Comparison of ENCODE assay signal across 11 cellular contexts in genomic region chr15:38555686-38556334, GRCh38. TPM values are rescaled to one million over a fixed set of nuclear protein-coding genes. Genes with fewer than 3 reads are reported as not detected.
DNase-seq lines count a peak whose midpoint lies in the region; ATAC-seq and TF ChIP-seq lines count a peak whose summit lies in the region.
"Had no signal": no experiment of that assay in that cellular context is flagged by ENCODE, and none has a peak within 500 bp of the region (broad histone marks: within the 10 kb centered on the region; RNA-seq: fewer than 3 reads in every experiment).

No MANE protein-coding gene starts in this region.

- ATAC-seq in GM19351 (IDR thresholded peaks at IDR 0.05; ENCODE audit: unreplicated experiment), result peak; percentile 43
- peak; percentile 14 for ATAC-seq in T-helper 17 cell
- no peak for ATAC-seq in GM21360 (IDR thresholded peaks at IDR 0.05; ENCODE audit: unreplicated experiment)
- ATAC-seq: upper lobe of right lung had no signal

- DNase-seq in AG20443 (ENCODE audit: low spot score), result peak; percentile 43
- no peak for DNase-seq in T-helper 17 cell
- DNase-seq in fibroblast of villous mesenchyme (ENCODE audit: low read depth), result peak; percentile 41
- no peak for DNase-seq in ureter (ENCODE audit: low spot score)
- DNase-seq in NCI-H446 treated with DMSO at 0.1 percent for 48 hours (lab: John Stamatoyannopoulos, UW), result no peak
- no peak for DNase-seq in GOT3 (lab: John Stamatoyannopoulos, UW)
- DNase-seq: NCI-H774, upper lobe of right lung had no signal

- H3K36me3 Mint-ChIP-seq in T-helper 17 cell (ENCODE audit: low read depth), result peaks cover 19% of the 10 kb centered on the region

- no peak overlapping the region for H3K4me3 ChIP-seq in fibroblast of villous mesenchyme (ENCODE audit: low read depth, low read length)
- H3K4me3 ChIP-seq: lung, upper lobe of right lung had no signal

- peaks cover 81% of the 10 kb centered on the region for H3K4me1 Mint-ChIP-seq in T-helper 17 cell

- peak overlapping the region; percentile 98 for H3K27ac Mint-ChIP-seq in T-helper 17 cell

- H3K27me3 Mint-ChIP-seq in T-helper 17 cell, result no peaks in the 10 kb centered on the region

- no peak for TF ChIP-seq CTCF in fibroblast of villous mesenchyme (IDR thresholded peaks at IDR 0.05; ENCODE audit: insufficient read depth, low read depth, low read length)

- peak overlapping the region; percentile 97 for H3K4me3 Mint-ChIP-seq in T-helper 17 cell

- H3K9me3 ChIP-seq in T-helper 17 cell (ENCODE audit: control insufficient read depth, low read length, poor library complexity, severe bottlenecking), result no peaks in the 10 kb centered on the region
- H3K9me3 ChIP-seq: upper lobe of right lung had no signal

RNA-seq across cellular contexts. Expression of gene RASGRP1, which starts 8.8 kb away (rescaled TPM):
- total RNA-seq in T-helper 17 cell (100 to 1,000 TPM; 121 to 138 TPM), fibroblast of villous mesenchyme (5.2 and 9.5 TPM in 2 replicates), ureter (1.8 TPM)

Comparison
In these comparisons a context has a peak if more than half of its experiments do, and no peak if none do; other contexts are left out.
1. DNase-seq: peak in AG20443 (single experiment) and fibroblast of villous mesenchyme (single experiment); none in T-helper 17 cell (0 of 3), ureter (single experiment), NCI-H446 treated with DMSO at 0.1 percent for 48 hours (single experiment) and GOT3 (single experiment).
2. RNA of gene RASGRP1, which starts 8.8 kb away (total RNA-seq): 121 to 138 TPM in T-helper 17 cell; 5.2 to 9.5 TPM in fibroblast of villous mesenchyme and 1.8 TPM in ureter (single experiment); every median in the first group is over 10 times any median in the second.